24 cellular contexts compared by ENCODE assay signal in genomic region chr1:169517544-169518186, GRCh38.
"Had no signal": no experiment of that assay in that cellular context is flagged by ENCODE, and none has a peak within 500 bp of the region (broad histone marks: within the 10 kb centered on the region; RNA-seq: fewer than 3 reads in every experiment).

No MANE protein-coding gene starts in this region.

- H3K4me1 ChIP-seq: left ventricle myocardium inferior, tibial nerve, uterus had no signal

- H3K27ac ChIP-seq: epithelial cell of prostate, esophagus squamous epithelium, gastrocnemius medialis, left ventricle myocardium inferior, tibial nerve, uterus had no signal

- H3K27ac Mint-ChIP-seq: activated CD8-positive, alpha-beta T cell treated with anti-CD3 and anti-CD28 coated beads for 36 hours; activated T-helper 17 cell treated with anti-CD3 and anti-CD28 coated beads, Interleukin-2, amount 50 U/mL, for 72 hours; nephron; WTC11 had no signal

- H3K27me3 Mint-ChIP-seq: activated CD8-positive, alpha-beta T cell treated with anti-CD3 and anti-CD28 coated beads for 36 hours; activated T-helper 17 cell treated with anti-CD3 and anti-CD28 coated beads, Interleukin-2, amount 50 U/mL, for 72 hours; central memory CD8-positive, alpha-beta T cell had no signal

- H3K9me3 ChIP-seq: esophagus squamous epithelium, gastrocnemius medialis, left ventricle myocardium inferior, tibial nerve, uterus had no signal

- H3K4me3 Mint-ChIP-seq: activated CD8-positive, alpha-beta T cell treated with anti-CD3 and anti-CD28 coated beads for 36 hours; activated T-cell treated with anti-CD3 and anti-CD28 coated beads, Interleukin-2, amount 50 U/mL, for 4 hours; activated T-helper 17 cell treated with anti-CD3 and anti-CD28 coated beads, Interleukin-2, amount 50 U/mL, for 72 hours; central memory CD8-positive, alpha-beta T cell; nephron; WTC11 had no signal

- ATAC-seq: activated CD8-positive, alpha-beta T cell treated with anti-CD3 and anti-CD28 coated beads for 36 hours; activated naive CD4-positive, alpha-beta T cell treated with anti-CD3 and anti-CD28 coated beads, Interleukin-2, amount 50 U/mL, for 72 hours; activated T-cell treated with anti-CD3 and anti-CD28 coated beads, Interleukin-2, amount 50 U/mL, for 4 hours; activated T-helper 17 cell treated with anti-CD3 and anti-CD28 coated beads, Interleukin-2, amount 50 U/mL, for 72 hours; gastrocnemius medialis; right cardiac atrium; WTC11 had no signal

- H3K4me3 ChIP-seq: esophagus squamous epithelium, gastrocnemius medialis, left ventricle myocardium inferior, lung, tibial nerve, uterus had no signal

- H3K27me3 ChIP-seq: esophagus squamous epithelium, gastrocnemius medialis, tibial nerve, uterus had no signal

- H3K36me3 Mint-ChIP-seq: WTC11 had no signal

- H3K36me3 ChIP-seq: esophagus squamous epithelium, gastrocnemius medialis, tibial nerve, uterus had no signal

- H3K4me1 Mint-ChIP-seq: activated T-helper 17 cell treated with anti-CD3 and anti-CD28 coated beads, Interleukin-2, amount 50 U/mL, for 72 hours; central memory CD8-positive, alpha-beta T cell; nephron; WTC11 had no signal

- DNase-seq: activated CD4-positive, alpha-beta T cell treated with anti-CD3 and anti-CD28 coated beads for 1 hour; activated CD4-positive, alpha-beta T cell treated with anti-CD3 and anti-CD28 coated beads, Interleukin-2, amount 50 U/mL, for 1 hour; activated CD8-positive, alpha-beta T cell treated with anti-CD3 and anti-CD28 coated beads for 36 hours; activated gamma-delta T cell treated with Interleukin-2 at 50 U/mL for 16 hours; activated T-cell treated with anti-CD3 and anti-CD28 coated beads, Interleukin-2, amount 50 U/mL, for 4 hours; dermis blood vessel endothelial cell; effector CD4-positive, alpha-beta T cell; esophagus squamous epithelium; gastrocnemius medialis; glutamatergic neuron; left ventricle myocardium inferior; posterior cingulate gyrus; right cardiac atrium; stimulated activated naive CD4-positive, alpha-beta T cell treated with Interleukin-2 at 50 U/mL for 16 hours; T-helper 2 cell; uterus had no signal
